Comparison of ENCODE assay signal across 8 cellular contexts in genomic region chr22:21102659-21103267, GRCh38. TPM values are rescaled to one million over a fixed set of nuclear protein-coding genes. Genes with fewer than 3 reads are reported as not detected.
A peak's percentile ranks its signal among the peaks of the same experiment; 100 is the strongest.
DNase-seq lines count a peak whose midpoint lies in the region; ATAC-seq lines count a peak whose summit lies in the region.

No MANE protein-coding gene starts in this region.

- intact Hi-C loops in activated CD4-positive, alpha-beta memory T cell treated with anti-CD3 and anti-CD28 coated beads for 36 hours (cut with micrococcal nuclease) = loop anchor here (10.0 kb wide), 1 partner anchor 138 kb away; the partner anchor contains the start of gene AIFM3

- peaks cover 16% of the 10 kb centered on the region for H3K27me3 Mint-ChIP-seq in activated CD4-positive, alpha-beta memory T cell treated with anti-CD3 and anti-CD28 coated beads for 36 hours
- peaks cover 22% of the 10 kb centered on the region for H3K27me3 Mint-ChIP-seq in memory B cell

- ATAC-seq in memory B cell (ENCODE audit: low read depth) (peak; percentile 98), HG03039 (IDR thresholded peaks at IDR 0.05; ENCODE audit: unreplicated experiment) (no peak)

- POLR2A ChIA-PET in activated CD4-positive, alpha-beta memory T cell treated with anti-CD3 and anti-CD28 coated beads for 36 hours (lab: Charles Lee) = no interaction called here

- peaks cover 0 to 31% (median 22%) of the 10 kb centered on the region in 10 experiments; a peak in 15 of 20 replicates for H3K4me1 ChIP-seq in BLaER1 treated with 17β-estradiol and CSF1 and Interleukin-3, amounts not matched to agents 10 nM and 100 nM
- H3K4me1 ChIP-seq in HAP-1 = peaks cover 5% of the 10 kb centered on the region

- no peak overlapping the region for H3K27ac ChIP-seq in BLaER1 treated with 17β-estradiol and CSF1 and Interleukin-3, amounts not matched to agents 10 nM and 100 nM

- no peaks in the 10 kb centered on the region for H3K36me3 ChIP-seq in BLaER1 treated with 17β-estradiol and CSF1 and Interleukin-3, amounts not matched to agents 10 nM and 100 nM
- no peaks in the 10 kb centered on the region for H3K36me3 ChIP-seq in HAP-1 (replicated peaks)

- H3K27me3 ChIP-seq in BLaER1 treated with 17β-estradiol and CSF1 and Interleukin-3, amounts not matched to agents 10 nM and 100 nM = no peaks in the 10 kb centered on the region
- no peaks in the 10 kb centered on the region for H3K27me3 ChIP-seq in HAP-1 (ENCODE audit: low read depth)

- peaks cover 0 to 4% (median 1%) of the 10 kb centered on the region in 11 experiments; a peak in 14 of 22 replicates for H3K9me3 ChIP-seq in BLaER1 treated with 17β-estradiol and CSF1 and Interleukin-3, amounts not matched to agents 10 nM and 100 nM (replicated peaks in 1 of 11)
- no peaks in the 10 kb centered on the region for H3K9me3 ChIP-seq in HAP-1

- no peaks in the 10 kb centered on the region for H3K9me3 Mint-ChIP-seq in activated CD4-positive, alpha-beta memory T cell treated with anti-CD3 and anti-CD28 coated beads for 36 hours
- no peaks in the 10 kb centered on the region for H3K9me3 Mint-ChIP-seq in memory B cell

- H3K27ac Mint-ChIP-seq in activated CD4-positive, alpha-beta memory T cell treated with anti-CD3 and anti-CD28 coated beads for 36 hours = no peak overlapping the region
- H3K27ac Mint-ChIP-seq in memory B cell = no peak overlapping the region

- H3K4me3 ChIP-seq in BLaER1 treated with 17β-estradiol and CSF1 and Interleukin-3, amounts not matched to agents 10 nM and 100 nM = no peak overlapping the region
- H3K4me3 ChIP-seq in HAP-1 = peak overlapping the region; percentile 16

- CTCF ChIA-PET in activated CD4-positive, alpha-beta memory T cell treated with anti-CD3 and anti-CD28 coated beads for 36 hours (lab: Charles Lee) = interaction anchor here (0.5 to 1.9 kb wide), 12 partner anchors 10 to 543 kb away, joined by 3 to 7 read pairs (median 3); partner anchors contain the start of gene P2RX6

- no peak overlapping the region for H3K9ac ChIP-seq in BLaER1 treated with 17β-estradiol and CSF1 and Interleukin-3, amounts not matched to agents 10 nM and 100 nM

- in situ Hi-C loops in HAP-1 (cut with MboI; ENCODE audit: low sequenced_read_pairs) = no loop called here

- no peaks in the 10 kb centered on the region for H3K36me3 Mint-ChIP-seq in activated CD4-positive, alpha-beta memory T cell treated with anti-CD3 and anti-CD28 coated beads for 36 hours
- no peaks in the 10 kb centered on the region for H3K36me3 Mint-ChIP-seq in memory B cell

- H3K4me1 Mint-ChIP-seq in activated CD4-positive, alpha-beta memory T cell treated with anti-CD3 and anti-CD28 coated beads for 36 hours (ENCODE audit: low read depth) = peaks cover 7% of the 10 kb centered on the region
- H3K4me1 Mint-ChIP-seq in memory B cell = peaks cover 5% of the 10 kb centered on the region

- no peak overlapping the region for H3K4me3 Mint-ChIP-seq in activated CD4-positive, alpha-beta memory T cell treated with anti-CD3 and anti-CD28 coated beads for 36 hours
- H3K4me3 Mint-ChIP-seq in memory B cell = peak overlapping the region; percentile 13

- peak overlapping the region in 6 of 11 experiments; percentile 9 to 61 (median 42); a peak in 9 of 22 replicates for H3K4me2 ChIP-seq in BLaER1 treated with 17β-estradiol and CSF1 and Interleukin-3, amounts not matched to agents 10 nM and 100 nM

- DNase-seq in HAP-1 (ENCODE audit: low spot score in 2 of 2) (peak; percentile 74 to 93), NCI-H748 (lab: John Stamatoyannopoulos, UW; ENCODE audit: unreplicated experiment) (peak; percentile 73), memory B cell (ENCODE audit: low spot score in 2 of 2) (peak; percentile 68 to 70)
- peak; percentile 88 for DNase-seq in activated CD4-positive, alpha-beta memory T cell treated with anti-CD3 and anti-CD28 coated beads for 36 hours
- peak; percentile 59 for DNase-seq in effector CD4-positive, alpha-beta T cell
- DNase-seq in stimulated activated CD8-positive, alpha-beta memory T cell treated with anti-CD3 and anti-CD28 coated beads, Interleukin-15, amount 100 ng/mL, for 48 hours (ENCODE audit: low read depth in 2 of 2) = peak; percentile 56 to 67

- no peaks in the 10 kb centered on the region for H4K20me1 ChIP-seq in BLaER1 treated with 17β-estradiol and CSF1 and Interleukin-3, amounts not matched to agents 10 nM and 100 nM

RNA-seq across cellular contexts. Expression of gene LRRC74B, which starts 57.0 kb away (rescaled TPM):
- not detected for total RNA-seq in activated CD4-positive, alpha-beta memory T cell treated with anti-CD3 and anti-CD28 coated beads for 36 hours
